ENCODE assay signal across 12 cellular contexts in genomic region chr20:36167826-36168634, GRCh38. TPM values are rescaled to one million over a fixed set of nuclear protein-coding genes. Genes with fewer than 3 reads are reported as not detected.
DNase-seq lines count a peak whose midpoint lies in the region; ATAC-seq and TF ChIP-seq lines count a peak whose summit lies in the region.
"Had no signal": no experiment of that assay in that cellular context is flagged by ENCODE, and none has a peak within 500 bp of the region (broad histone marks: within the 10 kb centered on the region; RNA-seq: fewer than 3 reads in every experiment).

No MANE protein-coding gene starts in this region.

- peaks cover 21% of the 10 kb centered on the region for H3K4me1 Mint-ChIP-seq in GM23338
- peaks cover 0 to 3% (median 0%) of the 10 kb centered on the region in 4 donors for H3K4me1 Mint-ChIP-seq in naive thymus-derived CD8-positive, alpha-beta T cell

- no peaks in the 10 kb centered on the region for H3K9me3 ChIP-seq in liver (ENCODE audit: control insufficient read depth in 4 of 4, low read length in 3 of 4)
- H3K9me3 ChIP-seq: SJSA1, thoracic aorta had no signal

- H3K79me2 ChIP-seq in GM23338 (replicated peaks; ENCODE audit: insufficient read depth): no peaks in the 10 kb centered on the region

- POLR2A ChIA-PET in naive thymus-derived CD8-positive, alpha-beta T cell (lab: Charles Lee): interaction anchor here (0.7 kb wide), 1 partner anchor 691 kb away, joined by 3 read pairs; no protein-coding TSS in a partner anchor

- ATAC-seq in GM23338 (peak; percentile 18; the same call in 1 of the 3 replicates), GM18907 (IDR thresholded peaks at IDR 0.05; ENCODE audit: unreplicated experiment) (no peak)
- ATAC-seq in naive thymus-derived CD8-positive, alpha-beta T cell: no peak

- no peak for TF ChIP-seq CTCF in GM23338 (conservative IDR thresholded peaks at IDR 0.05; ENCODE audit: low read depth in 2 of 2)
- no peak for TF ChIP-seq CTCF in NB4 (IDR thresholded peaks at IDR 0.05; ENCODE audit: low read depth, low read length)
- TF ChIP-seq CTCF in cardiac fibroblast (IDR thresholded peaks at IDR 0.05; ENCODE audit: low read depth, low read length): no peak
- TF ChIP-seq CTCF in liver (IDR thresholded peaks at IDR 0.05; ENCODE audit: low read depth, low read length, missing input control): no peak

- DNase-seq in GM23338 (ENCODE audit: low spot score) (no peak), NB4 (ENCODE audit: low read depth) (peak; percentile 37), cardiac fibroblast (ENCODE audit: low read depth in 2 of 2) (peak; percentile 59 to 80), NCI-H526 (lab: John Stamatoyannopoulos, UW) (no peak), SHP77 treated with DMSO at 0.1 percent for 48 hours (lab: John Stamatoyannopoulos, UW) (no peak)
- DNase-seq in naive thymus-derived CD8-positive, alpha-beta T cell: no peak
- DNase-seq: aorta, NCI-H524 treated with DMSO at 0.1 percent for 48 hours had no signal

- H3K9me2 ChIP-seq in GM23338 (ENCODE audit: insufficient read depth): no peaks in the 10 kb centered on the region

- peak overlapping the region; percentile 67; the same call in 1 of the 2 replicates for H3K27ac Mint-ChIP-seq in GM23338
- peak overlapping the region in 1 of 10 donors; percentile 2 for H3K27ac Mint-ChIP-seq in naive thymus-derived CD8-positive, alpha-beta T cell

- no peaks in the 10 kb centered on the region for H3K9me3 Mint-ChIP-seq in GM23338
- H3K9me3 Mint-ChIP-seq in naive thymus-derived CD8-positive, alpha-beta T cell: no peaks in the 10 kb centered on the region

- 91% methylated on average over 8 of the region's 8 CpGs for WGBS in liver

- no peak overlapping the region for H3K4me3 Mint-ChIP-seq in GM23338
- H3K4me3 Mint-ChIP-seq in naive thymus-derived CD8-positive, alpha-beta T cell: no peak overlapping the region

- no peaks in the 10 kb centered on the region for H3K36me3 ChIP-seq in GM23338 (ENCODE audit: insufficient read depth)
- H3K36me3 ChIP-seq in liver (ENCODE audit: control insufficient read depth in 4 of 4, insufficient read depth in 3 of 4, low read depth in 1 of 4, low read length in 3 of 4): no peaks in the 10 kb centered on the region
- H3K36me3 ChIP-seq: SJSA1, thoracic aorta had no signal

- no peak for TF ChIP-seq POLR2A in NB4 (IDR thresholded peaks at IDR 0.05; ENCODE audit: extremely low read depth, insufficient read length)

- no peak overlapping the region for H3K4me3 ChIP-seq in GM23338
- no peak overlapping the region for H3K4me3 ChIP-seq in NB4 (ENCODE audit: low read depth, low read length)
- H3K4me3 ChIP-seq in cardiac fibroblast (replicated peaks in 1 of 2; ENCODE audit: low read depth in 2 of 2, low read length in 2 of 2): no peak overlapping the region
- H3K4me3 ChIP-seq in liver (ENCODE audit: low read depth in 1 of 3, low read length in 3 of 3): no peak overlapping the region
- H3K4me3 ChIP-seq: SJSA1, thoracic aorta had no signal

- no peak overlapping the region for H3K9ac ChIP-seq in liver (ENCODE audit: low read depth in 1 of 2, low read length in 2 of 2)

- TF ChIP-seq RAD21 in liver (IDR thresholded peaks at IDR 0.05): no peak

- H3K27me3 ChIP-seq in GM23338 (ENCODE audit: insufficient read depth) (no peaks in the 10 kb centered on the region), liver (ENCODE audit: control insufficient read depth in 4 of 4, insufficient read depth in 4 of 4, low read length in 3 of 4) (no peaks in the 10 kb centered on the region)
- H3K27me3 ChIP-seq: SJSA1 had no signal

- peaks cover 11% of the 10 kb centered on the region for H3K27me3 Mint-ChIP-seq in GM23338 (ENCODE audit: insufficient read depth, low read depth, poor library complexity)
- H3K27me3 Mint-ChIP-seq in naive thymus-derived CD8-positive, alpha-beta T cell: peaks cover 1 to 11% (median 3%) of the 10 kb centered on the region in 5 donors

- H2AFZ ChIP-seq in GM23338: no peak overlapping the region

- no peaks in the 10 kb centered on the region for H3K36me3 Mint-ChIP-seq in GM23338 (ENCODE audit: low read depth)
- no peaks in the 10 kb centered on the region for H3K36me3 Mint-ChIP-seq in naive thymus-derived CD8-positive, alpha-beta T cell

- H3K4me1 ChIP-seq in GM23338 (ENCODE audit: insufficient read depth) (peaks cover 10% of the 10 kb centered on the region), liver (ENCODE audit: control insufficient read depth in 4 of 4, insufficient read depth in 4 of 4, low read length in 3 of 4) (no peaks in the 10 kb centered on the region)

- no peaks in the 10 kb centered on the region for H3F3A ChIP-seq in GM23338 (replicated peaks; ENCODE audit: low read depth)

- no peak overlapping the region for H3K27ac ChIP-seq in GM23338 (ENCODE audit: low read depth)
- H3K27ac ChIP-seq in liver (ENCODE audit: low read depth in 1 of 2, low read length in 2 of 2): no peak overlapping the region
- H3K27ac ChIP-seq: SJSA1, thoracic aorta had no signal

- peaks cover 9% of the 10 kb centered on the region; the same call in 1 of the 2 replicates for H4K20me1 ChIP-seq in GM23338 (replicated peaks; ENCODE audit: insufficient read depth)

- H3K4me2 ChIP-seq in GM23338: no peak overlapping the region

TF ChIP-seq in GM23338, 12 proteins besides CTCF, POLR2A, EP300 and RAD21 (continues in another document):
- TF ChIP-seq POLR2AphosphoS5 (IDR thresholded peaks at IDR 0.05; ENCODE audit: low read depth) (no peak), JUNB (IDR thresholded peaks at IDR 0.05; ENCODE audit: unreplicated experiment) (no peak), ZNF114 (CRISPR knock-in tag; IDR thresholded peaks at IDR 0.05) (no peak), ETS1 (IDR thresholded peaks at IDR 0.05) (no peak), EZH2phosphoT487 (IDR thresholded peaks at IDR 0.05; ENCODE audit: unreplicated experiment) (no peak), ZNF331 (CRISPR knock-in tag; IDR thresholded peaks at IDR 0.05; ENCODE audit: low read depth) (no peak), STAT1 (IDR thresholded peaks at IDR 0.05; ENCODE audit: unreplicated experiment) (no peak)

TF ChIP-seq in liver, 16 proteins besides CTCF, POLR2A, EP300 and RAD21:
- TF ChIP-seq NR2F2 (IDR thresholded peaks at IDR 0.05) (peak; percentile 32), RXRA (IDR thresholded peaks at IDR 0.05) (no peak)
TF ChIP-seq in liver: peak in this region for 1.

RNA-seq across cellular contexts. Expression of gene EPB41L1, which starts 13.5 kb away (rescaled TPM):
- total RNA-seq in GM23338 (2014; rRNA removed; shearing (Covaris generic)): 33.1 and 48.7 TPM in 2 replicates
- polyA plus RNA-seq in GM23338 (2016; fragmentation: Nextera tagmentation; extraction: Ambion mirVana) (24.1 and 29.9 TPM in 2 replicates), liver (10 to 100 TPM in 1 of 2 donors, 1 to 10 TPM in 1; 2.4 to 11.9 TPM)
- 1 to 10 TPM; 3.4 to 5.2 TPM for total RNA-seq in liver
- total RNA-seq in naive thymus-derived CD8-positive, alpha-beta T cell: under 1 TPM; 0.36 to 0.44 TPM
- under 1 TPM in 1 of 3 donors, not detected in 2; 0.07 TPM for polyA plus RNA-seq in naive thymus-derived CD8-positive, alpha-beta T cell

Comparison
In these comparisons a context has a peak if more than half of its experiments do, and no peak if none do; other contexts are left out.
1. DNase-seq: peak in NB4 (single experiment) and cardiac fibroblast (2 of 2); none in GM23338 (single experiment), NCI-H526 (0 of 2), SHP77 treated with DMSO at 0.1 percent for 48 hours (single experiment) and naive thymus-derived CD8-positive, alpha-beta T cell (0 of 10).